1 cellular context compared by ENCODE assay signal in the genomic region with DNA sequence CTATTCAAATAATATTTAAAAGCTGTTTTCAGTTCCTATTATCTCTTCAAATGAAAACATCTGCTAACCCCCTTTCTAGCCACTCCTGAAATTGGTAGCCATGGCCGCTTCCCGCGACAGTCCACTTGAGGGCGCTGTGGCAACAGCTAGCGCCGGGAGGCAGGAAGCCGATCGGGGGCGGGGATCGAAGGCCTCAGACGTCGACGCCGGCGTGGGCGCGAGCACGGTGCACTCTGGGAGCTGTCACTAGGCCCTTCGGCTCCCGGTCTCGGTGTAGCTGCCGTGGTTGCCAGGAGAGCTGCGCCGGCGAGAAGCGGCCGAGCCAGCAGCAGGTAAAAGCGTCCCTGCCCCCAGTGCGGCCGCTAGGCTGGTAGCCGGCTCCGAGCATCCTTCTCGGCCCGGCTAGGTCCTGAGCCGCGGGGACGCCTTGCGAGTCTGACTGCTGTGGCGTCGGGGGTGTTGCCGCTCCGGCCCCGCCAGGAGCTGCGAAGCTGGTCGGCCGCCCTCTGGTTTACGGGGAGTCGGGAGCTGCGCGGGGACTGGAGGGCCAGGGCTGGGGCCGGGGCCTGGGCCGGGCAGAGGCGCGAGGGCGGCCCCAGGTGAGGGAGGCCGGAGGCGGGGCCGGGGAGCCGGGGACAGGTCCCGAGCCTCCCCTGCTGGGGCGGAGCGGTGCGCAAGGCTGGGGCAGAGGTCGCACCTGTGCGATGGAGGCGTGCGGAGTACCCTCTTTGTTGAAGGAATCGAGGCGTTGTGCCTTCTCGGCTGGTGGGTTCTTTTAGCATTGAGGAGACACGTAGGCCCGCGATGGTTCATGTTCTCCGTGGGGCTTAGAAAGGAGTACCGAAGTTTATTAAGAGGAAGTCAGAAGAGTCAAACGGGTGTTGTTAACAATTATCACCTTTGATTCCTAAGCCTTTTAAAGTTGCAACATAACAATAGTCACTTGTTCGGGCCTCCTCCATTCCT.
TF ChIP-seq lines count a peak whose summit lies in the region.

A gene with protein sequence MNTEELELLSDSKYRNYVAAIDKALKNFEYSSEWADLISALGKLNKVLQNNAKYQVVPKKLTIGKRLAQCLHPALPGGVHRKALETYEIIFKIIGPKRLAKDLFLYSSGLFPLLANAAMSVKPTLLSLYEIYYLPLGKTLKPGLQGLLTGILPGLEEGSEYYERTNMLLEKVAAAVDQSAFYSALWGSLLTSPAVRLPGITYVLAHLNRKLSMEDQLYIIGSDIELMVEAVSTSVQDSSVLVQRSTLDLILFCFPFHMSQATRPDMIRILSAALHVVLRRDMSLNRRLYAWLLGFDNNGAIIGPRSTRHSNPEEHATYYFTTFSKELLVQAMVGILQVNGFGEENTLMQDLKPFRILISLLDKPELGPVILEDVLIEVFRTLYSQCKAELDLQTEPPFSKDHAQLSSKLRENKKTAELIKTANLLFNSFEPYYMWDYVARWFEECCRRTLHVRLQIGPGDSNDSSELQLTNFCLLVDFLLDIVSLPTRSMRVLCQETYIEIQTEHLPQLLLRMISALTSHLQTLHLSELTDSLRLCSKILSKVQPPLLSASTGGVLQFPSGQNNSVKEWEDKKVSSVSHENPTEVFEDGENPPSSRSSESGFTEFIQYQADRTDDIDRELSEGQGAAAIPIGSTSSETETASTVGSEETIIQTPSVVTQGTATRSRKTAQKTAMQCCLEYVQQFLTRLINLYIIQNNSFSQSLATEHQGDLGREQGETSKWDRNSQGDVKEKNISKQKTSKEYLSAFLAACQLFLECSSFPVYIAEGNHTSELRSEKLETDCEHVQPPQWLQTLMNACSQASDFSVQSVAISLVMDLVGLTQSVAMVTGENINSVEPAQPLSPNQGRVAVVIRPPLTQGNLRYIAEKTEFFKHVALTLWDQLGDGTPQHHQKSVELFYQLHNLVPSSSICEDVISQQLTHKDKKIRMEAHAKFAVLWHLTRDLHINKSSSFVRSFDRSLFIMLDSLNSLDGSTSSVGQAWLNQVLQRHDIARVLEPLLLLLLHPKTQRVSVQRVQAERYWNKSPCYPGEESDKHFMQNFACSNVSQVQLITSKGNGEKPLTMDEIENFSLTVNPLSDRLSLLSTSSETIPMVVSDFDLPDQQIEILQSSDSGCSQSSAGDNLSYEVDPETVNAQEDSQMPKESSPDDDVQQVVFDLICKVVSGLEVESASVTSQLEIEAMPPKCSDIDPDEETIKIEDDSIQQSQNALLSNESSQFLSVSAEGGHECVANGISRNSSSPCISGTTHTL (N-terminal part only) (plus strand): TSS at position 224 of the 966 bp plus-strand sequence. CDS start 29,307 bp downstream, outside the sequence.

TF ChIP-seq in K562, 482 proteins besides CTCF, POLR2A, EP300 and RAD21 (continued from another document and continues in another):
- TF ChIP-seq, protein P1, sequence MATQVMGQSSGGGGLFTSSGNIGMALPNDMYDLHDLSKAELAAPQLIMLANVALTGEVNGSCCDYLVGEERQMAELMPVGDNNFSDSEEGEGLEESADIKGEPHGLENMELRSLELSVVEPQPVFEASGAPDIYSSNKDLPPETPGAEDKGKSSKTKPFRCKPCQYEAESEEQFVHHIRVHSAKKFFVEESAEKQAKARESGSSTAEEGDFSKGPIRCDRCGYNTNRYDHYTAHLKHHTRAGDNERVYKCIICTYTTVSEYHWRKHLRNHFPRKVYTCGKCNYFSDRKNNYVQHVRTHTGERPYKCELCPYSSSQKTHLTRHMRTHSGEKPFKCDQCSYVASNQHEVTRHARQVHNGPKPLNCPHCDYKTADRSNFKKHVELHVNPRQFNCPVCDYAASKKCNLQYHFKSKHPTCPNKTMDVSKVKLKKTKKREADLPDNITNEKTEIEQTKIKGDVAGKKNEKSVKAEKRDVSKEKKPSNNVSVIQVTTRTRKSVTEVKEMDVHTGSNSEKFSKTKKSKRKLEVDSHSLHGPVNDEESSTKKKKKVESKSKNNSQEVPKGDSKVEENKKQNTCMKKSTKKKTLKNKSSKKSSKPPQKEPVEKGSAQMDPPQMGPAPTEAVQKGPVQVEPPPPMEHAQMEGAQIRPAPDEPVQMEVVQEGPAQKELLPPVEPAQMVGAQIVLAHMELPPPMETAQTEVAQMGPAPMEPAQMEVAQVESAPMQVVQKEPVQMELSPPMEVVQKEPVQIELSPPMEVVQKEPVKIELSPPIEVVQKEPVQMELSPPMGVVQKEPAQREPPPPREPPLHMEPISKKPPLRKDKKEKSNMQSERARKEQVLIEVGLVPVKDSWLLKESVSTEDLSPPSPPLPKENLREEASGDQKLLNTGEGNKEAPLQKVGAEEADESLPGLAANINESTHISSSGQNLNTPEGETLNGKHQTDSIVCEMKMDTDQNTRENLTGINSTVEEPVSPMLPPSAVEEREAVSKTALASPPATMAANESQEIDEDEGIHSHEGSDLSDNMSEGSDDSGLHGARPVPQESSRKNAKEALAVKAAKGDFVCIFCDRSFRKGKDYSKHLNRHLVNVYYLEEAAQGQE (CRISPR knock-in tag; IDR thresholded peaks at IDR 0.05; ENCODE audit: low read depth), result no peak; the same call in 1 of the 2 replicates
- TF ChIP-seq MTA3 (IDR thresholded peaks at IDR 0.05; ENCODE audit: borderline replicate concordance) (0 out of 2 replicates have a peak, but pooled peaks have one; percentile 64), ASH1L (IDR thresholded peaks at IDR 0.05; ENCODE audit: borderline replicate concordance, low read depth, partially characterized antibody) (no peak), KHSRP (IDR thresholded peaks at IDR 0.05) (no peak), SAP30 (IDR thresholded peaks at IDR 0.05; ENCODE audit: borderline replicate concordance, insufficient read depth, low read depth, low read length, poor library complexity, severe bottlenecking) (peak; percentile 93), KAT8 (IDR thresholded peaks at IDR 0.05; ENCODE audit: low read depth) (no peak), CHD1 (IDR thresholded peaks at IDR 0.05; ENCODE audit: low read length) (peak; percentile 55), MCM5 (IDR thresholded peaks at IDR 0.05; ENCODE audit: low read depth) (no peak), TCF3 (CRISPR knock-in tag; IDR thresholded peaks at IDR 0.05) (0 out of 2 replicates have a peak, but pooled peaks have one; percentile 24), NFYB (IDR thresholded peaks at IDR 0.05; ENCODE audit: extremely low read depth, insufficient read length) (no peak), STAG1 (CRISPR knock-in tag; IDR thresholded peaks at IDR 0.05; ENCODE audit: borderline replicate concordance) (peak; percentile 77; the same call in 1 of the 2 replicates), ZNF583 (CRISPR knock-in tag; IDR thresholded peaks at IDR 0.05) (no peak), ZNF77 (CRISPR knock-in tag; IDR thresholded peaks at IDR 0.05) (no peak), POU5F1 (IDR thresholded peaks at IDR 0.05; ENCODE audit: borderline replicate concordance, low read depth, low read length, partially characterized antibody) (no peak)
- TF ChIP-seq, protein P2, sequence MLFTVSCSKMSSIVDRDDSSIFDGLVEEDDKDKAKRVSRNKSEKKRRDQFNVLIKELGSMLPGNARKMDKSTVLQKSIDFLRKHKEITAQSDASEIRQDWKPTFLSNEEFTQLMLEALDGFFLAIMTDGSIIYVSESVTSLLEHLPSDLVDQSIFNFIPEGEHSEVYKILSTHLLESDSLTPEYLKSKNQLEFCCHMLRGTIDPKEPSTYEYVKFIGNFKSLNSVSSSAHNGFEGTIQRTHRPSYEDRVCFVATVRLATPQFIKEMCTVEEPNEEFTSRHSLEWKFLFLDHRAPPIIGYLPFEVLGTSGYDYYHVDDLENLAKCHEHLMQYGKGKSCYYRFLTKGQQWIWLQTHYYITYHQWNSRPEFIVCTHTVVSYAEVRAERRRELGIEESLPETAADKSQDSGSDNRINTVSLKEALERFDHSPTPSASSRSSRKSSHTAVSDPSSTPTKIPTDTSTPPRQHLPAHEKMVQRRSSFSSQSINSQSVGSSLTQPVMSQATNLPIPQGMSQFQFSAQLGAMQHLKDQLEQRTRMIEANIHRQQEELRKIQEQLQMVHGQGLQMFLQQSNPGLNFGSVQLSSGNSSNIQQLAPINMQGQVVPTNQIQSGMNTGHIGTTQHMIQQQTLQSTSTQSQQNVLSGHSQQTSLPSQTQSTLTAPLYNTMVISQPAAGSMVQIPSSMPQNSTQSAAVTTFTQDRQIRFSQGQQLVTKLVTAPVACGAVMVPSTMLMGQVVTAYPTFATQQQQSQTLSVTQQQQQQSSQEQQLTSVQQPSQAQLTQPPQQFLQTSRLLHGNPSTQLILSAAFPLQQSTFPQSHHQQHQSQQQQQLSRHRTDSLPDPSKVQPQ (CRISPR knock-in tag; IDR thresholded peaks at IDR 0.05; ENCODE audit: borderline replicate concordance), result no peak
- TF ChIP-seq, protein P3, sequence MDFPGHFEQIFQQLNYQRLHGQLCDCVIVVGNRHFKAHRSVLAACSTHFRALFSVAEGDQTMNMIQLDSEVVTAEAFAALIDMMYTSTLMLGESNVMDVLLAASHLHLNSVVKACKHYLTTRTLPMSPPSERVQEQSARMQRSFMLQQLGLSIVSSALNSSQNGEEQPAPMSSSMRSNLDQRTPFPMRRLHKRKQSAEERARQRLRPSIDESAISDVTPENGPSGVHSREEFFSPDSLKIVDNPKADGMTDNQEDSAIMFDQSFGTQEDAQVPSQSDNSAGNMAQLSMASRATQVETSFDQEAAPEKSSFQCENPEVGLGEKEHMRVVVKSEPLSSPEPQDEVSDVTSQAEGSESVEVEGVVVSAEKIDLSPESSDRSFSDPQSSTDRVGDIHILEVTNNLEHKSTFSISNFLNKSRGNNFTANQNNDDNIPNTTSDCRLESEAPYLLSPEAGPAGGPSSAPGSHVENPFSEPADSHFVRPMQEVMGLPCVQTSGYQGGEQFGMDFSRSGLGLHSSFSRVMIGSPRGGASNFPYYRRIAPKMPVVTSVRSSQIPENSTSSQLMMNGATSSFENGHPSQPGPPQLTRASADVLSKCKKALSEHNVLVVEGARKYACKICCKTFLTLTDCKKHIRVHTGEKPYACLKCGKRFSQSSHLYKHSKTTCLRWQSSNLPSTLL (IDR thresholded peaks at IDR 0.05), result no peak
- TF ChIP-seq, protein P4, sequence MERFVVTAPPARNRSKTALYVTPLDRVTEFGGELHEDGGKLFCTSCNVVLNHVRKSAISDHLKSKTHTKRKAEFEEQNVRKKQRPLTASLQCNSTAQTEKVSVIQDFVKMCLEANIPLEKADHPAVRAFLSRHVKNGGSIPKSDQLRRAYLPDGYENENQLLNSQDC (CRISPR knock-in tag; IDR thresholded peaks at IDR 0.05), result no peak
- TF ChIP-seq, protein P5, sequence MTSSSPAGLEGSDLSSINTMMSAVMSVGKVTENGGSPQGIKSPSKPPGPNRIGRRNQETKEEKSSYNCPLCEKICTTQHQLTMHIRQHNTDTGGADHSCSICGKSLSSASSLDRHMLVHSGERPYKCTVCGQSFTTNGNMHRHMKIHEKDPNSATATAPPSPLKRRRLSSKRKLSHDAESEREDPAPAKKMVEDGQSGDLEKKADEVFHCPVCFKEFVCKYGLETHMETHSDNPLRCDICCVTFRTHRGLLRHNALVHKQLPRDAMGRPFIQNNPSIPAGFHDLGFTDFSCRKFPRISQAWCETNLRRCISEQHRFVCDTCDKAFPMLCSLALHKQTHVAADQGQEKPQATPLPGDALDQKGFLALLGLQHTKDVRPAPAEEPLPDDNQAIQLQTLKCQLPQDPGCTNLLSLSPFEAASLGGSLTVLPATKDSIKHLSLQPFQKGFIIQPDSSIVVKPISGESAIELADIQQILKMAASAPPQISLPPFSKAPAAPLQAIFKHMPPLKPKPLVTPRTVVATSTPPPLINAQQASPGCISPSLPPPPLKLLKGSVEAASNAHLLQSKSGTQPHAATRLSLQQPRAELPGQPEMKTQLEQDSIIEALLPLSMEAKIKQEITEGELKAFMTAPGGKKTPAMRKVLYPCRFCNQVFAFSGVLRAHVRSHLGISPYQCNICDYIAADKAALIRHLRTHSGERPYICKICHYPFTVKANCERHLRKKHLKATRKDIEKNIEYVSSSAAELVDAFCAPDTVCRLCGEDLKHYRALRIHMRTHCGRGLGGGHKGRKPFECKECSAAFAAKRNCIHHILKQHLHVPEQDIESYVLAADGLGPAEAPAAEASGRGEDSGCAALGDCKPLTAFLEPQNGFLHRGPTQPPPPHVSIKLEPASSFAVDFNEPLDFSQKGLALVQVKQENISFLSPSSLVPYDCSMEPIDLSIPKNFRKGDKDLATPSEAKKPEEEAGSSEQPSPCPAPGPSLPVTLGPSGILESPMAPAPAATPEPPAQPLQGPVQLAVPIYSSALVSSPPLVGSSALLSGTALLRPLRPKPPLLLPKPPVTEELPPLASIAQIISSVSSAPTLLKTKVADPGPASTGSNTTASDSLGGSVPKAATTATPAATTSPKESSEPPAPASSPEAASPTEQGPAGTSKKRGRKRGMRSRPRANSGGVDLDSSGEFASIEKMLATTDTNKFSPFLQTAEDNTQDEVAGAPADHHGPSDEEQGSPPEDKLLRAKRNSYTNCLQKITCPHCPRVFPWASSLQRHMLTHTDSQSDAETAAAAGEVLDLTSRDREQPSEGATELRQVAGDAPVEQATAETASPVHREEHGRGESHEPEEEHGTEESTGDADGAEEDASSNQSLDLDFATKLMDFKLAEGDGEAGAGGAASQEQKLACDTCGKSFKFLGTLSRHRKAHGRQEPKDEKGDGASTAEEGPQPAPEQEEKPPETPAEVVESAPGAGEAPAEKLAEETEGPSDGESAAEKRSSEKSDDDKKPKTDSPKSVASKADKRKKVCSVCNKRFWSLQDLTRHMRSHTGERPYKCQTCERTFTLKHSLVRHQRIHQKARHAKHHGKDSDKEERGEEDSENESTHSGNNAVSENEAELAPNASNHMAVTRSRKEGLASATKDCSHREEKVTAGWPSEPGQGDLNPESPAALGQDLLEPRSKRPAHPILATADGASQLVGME (CRISPR knock-in tag; IDR thresholded peaks at IDR 0.05), result peak; percentile 87; the same call in 1 of the 2 replicates
- TF ChIP-seq, protein P6, sequence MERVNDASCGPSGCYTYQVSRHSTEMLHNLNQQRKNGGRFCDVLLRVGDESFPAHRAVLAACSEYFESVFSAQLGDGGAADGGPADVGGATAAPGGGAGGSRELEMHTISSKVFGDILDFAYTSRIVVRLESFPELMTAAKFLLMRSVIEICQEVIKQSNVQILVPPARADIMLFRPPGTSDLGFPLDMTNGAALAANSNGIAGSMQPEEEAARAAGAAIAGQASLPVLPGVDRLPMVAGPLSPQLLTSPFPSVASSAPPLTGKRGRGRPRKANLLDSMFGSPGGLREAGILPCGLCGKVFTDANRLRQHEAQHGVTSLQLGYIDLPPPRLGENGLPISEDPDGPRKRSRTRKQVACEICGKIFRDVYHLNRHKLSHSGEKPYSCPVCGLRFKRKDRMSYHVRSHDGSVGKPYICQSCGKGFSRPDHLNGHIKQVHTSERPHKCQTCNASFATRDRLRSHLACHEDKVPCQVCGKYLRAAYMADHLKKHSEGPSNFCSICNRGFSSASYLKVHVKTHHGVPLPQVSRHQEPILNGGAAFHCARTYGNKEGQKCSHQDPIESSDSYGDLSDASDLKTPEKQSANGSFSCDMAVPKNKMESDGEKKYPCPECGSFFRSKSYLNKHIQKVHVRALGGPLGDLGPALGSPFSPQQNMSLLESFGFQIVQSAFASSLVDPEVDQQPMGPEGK (CRISPR knock-in tag; IDR thresholded peaks at IDR 0.05; ENCODE audit: borderline replicate concordance), result no peak
- TF ChIP-seq, protein P7, sequence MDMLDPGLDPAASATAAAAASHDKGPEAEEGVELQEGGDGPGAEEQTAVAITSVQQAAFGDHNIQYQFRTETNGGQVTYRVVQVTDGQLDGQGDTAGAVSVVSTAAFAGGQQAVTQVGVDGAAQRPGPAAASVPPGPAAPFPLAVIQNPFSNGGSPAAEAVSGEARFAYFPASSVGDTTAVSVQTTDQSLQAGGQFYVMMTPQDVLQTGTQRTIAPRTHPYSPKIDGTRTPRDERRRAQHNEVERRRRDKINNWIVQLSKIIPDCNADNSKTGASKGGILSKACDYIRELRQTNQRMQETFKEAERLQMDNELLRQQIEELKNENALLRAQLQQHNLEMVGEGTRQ (CRISPR knock-in tag; IDR thresholded peaks at IDR 0.05), result no peak
- TF ChIP-seq, protein P8, sequence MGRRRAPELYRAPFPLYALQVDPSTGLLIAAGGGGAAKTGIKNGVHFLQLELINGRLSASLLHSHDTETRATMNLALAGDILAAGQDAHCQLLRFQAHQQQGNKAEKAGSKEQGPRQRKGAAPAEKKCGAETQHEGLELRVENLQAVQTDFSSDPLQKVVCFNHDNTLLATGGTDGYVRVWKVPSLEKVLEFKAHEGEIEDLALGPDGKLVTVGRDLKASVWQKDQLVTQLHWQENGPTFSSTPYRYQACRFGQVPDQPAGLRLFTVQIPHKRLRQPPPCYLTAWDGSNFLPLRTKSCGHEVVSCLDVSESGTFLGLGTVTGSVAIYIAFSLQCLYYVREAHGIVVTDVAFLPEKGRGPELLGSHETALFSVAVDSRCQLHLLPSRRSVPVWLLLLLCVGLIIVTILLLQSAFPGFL (CRISPR knock-in tag; IDR thresholded peaks at IDR 0.05), result 0 out of 2 replicates have a peak, but pooled peaks have one; percentile 41
